1 cellular context compared by ENCODE assay signal in the genomic region with DNA sequence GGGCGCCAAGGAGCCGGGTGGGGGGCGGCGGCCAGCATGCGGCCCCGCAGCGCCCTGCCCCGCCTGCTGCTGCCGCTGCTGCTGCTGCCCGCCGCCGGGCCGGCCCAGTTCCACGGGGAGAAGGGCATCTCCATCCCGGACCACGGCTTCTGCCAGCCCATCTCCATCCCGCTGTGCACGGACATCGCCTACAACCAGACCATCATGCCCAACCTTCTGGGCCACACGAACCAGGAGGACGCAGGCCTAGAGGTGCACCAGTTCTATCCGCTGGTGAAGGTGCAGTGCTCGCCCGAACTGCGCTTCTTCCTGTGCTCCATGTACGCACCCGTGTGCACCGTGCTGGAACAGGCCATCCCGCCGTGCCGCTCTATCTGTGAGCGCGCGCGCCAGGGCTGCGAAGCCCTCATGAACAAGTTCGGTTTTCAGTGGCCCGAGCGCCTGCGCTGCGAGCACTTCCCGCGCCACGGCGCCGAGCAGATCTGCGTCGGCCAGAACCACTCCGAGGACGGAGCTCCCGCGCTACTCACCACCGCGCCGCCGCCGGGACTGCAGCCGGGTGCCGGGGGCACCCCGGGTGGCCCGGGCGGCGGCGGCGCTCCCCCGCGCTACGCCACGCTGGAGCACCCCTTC.
TF ChIP-seq lines count a peak whose summit lies in the region.

No MANE protein-coding gene starts in this region.

TF ChIP-seq in HCT116, 20 proteins besides CTCF, POLR2A, EP300 and RAD21 (continued from another document):
- no peak for TF ChIP-seq EZH2phosphoT487 (IDR thresholded peaks at IDR 0.05; ENCODE audit: borderline replicate concordance)
- TF ChIP-seq, protein P1, sequence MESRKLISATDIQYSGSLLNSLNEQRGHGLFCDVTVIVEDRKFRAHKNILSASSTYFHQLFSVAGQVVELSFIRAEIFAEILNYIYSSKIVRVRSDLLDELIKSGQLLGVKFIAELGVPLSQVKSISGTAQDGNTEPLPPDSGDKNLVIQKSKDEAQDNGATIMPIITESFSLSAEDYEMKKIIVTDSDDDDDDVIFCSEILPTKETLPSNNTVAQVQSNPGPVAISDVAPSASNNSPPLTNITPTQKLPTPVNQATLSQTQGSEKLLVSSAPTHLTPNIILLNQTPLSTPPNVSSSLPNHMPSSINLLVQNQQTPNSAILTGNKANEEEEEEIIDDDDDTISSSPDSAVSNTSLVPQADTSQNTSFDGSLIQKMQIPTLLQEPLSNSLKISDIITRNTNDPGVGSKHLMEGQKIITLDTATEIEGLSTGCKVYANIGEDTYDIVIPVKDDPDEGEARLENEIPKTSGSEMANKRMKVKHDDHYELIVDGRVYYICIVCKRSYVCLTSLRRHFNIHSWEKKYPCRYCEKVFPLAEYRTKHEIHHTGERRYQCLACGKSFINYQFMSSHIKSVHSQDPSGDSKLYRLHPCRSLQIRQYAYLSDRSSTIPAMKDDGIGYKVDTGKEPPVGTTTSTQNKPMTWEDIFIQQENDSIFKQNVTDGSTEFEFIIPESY (IDR thresholded peaks at IDR 0.05; ENCODE audit: extremely low read depth, insufficient replicate concordance, low read length): no peak
- no peak for TF ChIP-seq SIN3A (IDR thresholded peaks at IDR 0.05; ENCODE audit: low read depth)
- TF ChIP-seq SRF (IDR thresholded peaks at IDR 0.05; ENCODE audit: low read depth): no peak
- no peak for TF ChIP-seq CEBPB (IDR thresholded peaks at IDR 0.05; ENCODE audit: low read depth)
- TF ChIP-seq EGR1 (IDR thresholded peaks at IDR 0.05; ENCODE audit: low read depth): no peak
- no peak for TF ChIP-seq FOSL1 (IDR thresholded peaks at IDR 0.05; ENCODE audit: low read depth)
- no peak for TF ChIP-seq JUND (IDR thresholded peaks at IDR 0.05)
- no peak for TF ChIP-seq YY1 (IDR thresholded peaks at IDR 0.05; ENCODE audit: extremely low read depth, insufficient replicate concordance, low read depth, low read length)
- no peak for TF ChIP-seq POLR2AphosphoS5 (IDR thresholded peaks at IDR 0.05; ENCODE audit: low read depth, low read length)
- TF ChIP-seq CBX3 (IDR thresholded peaks at IDR 0.05; ENCODE audit: low read depth): no peak
- TF ChIP-seq ZNF274 (IDR thresholded peaks at IDR 0.05; ENCODE audit: low read depth, low read length): no peak
